ENCODE assay signal across 9 cellular contexts in genomic region chr10:100008142-100008522, GRCh38. TPM values are rescaled to one million over a fixed set of nuclear protein-coding genes. Genes with fewer than 3 reads are reported as not detected.
DNase-seq lines count a peak whose midpoint lies in the region; ATAC-seq and TF ChIP-seq lines count a peak whose summit lies in the region.
"Had no signal": no experiment of that assay in that cellular context is flagged by ENCODE, and none has a peak within 500 bp of the region (broad histone marks: within the 10 kb centered on the region; RNA-seq: fewer than 3 reads in every experiment).

No MANE protein-coding gene starts in this region.

- intact Hi-C loops in esophagus muscularis mucosa (cut with DNase I): no loop called here

- CTCF ChIA-PET in GM10248 (lab: Yijun Ruan, JAX): interaction anchor here (1.0 to 15.7 kb wide), 10 partner anchors 11 to 162 kb away, joined by 3 to 162 read pairs (median 15); no protein-coding TSS in a partner anchor

- no peak overlapping the region for H2BK120ac ChIP-seq in trophoblast cell (ENCODE audit: insufficient read depth, low read length, poor library complexity)

- peaks cover 18% of the 10 kb centered on the region for H3K79me2 ChIP-seq in trophoblast cell (ENCODE audit: control insufficient read depth, insufficient read depth, low read length, poor library complexity)

- peak overlapping the region; percentile 74 for H3K4me3 ChIP-seq in RWPE2 (ENCODE audit: severe bottlenecking)
- H3K4me3 ChIP-seq in esophagus muscularis mucosa: peak overlapping the region; percentile 62 to 91 (median 76)
- H3K4me3 ChIP-seq in trophoblast cell (ENCODE audit: low read depth, low read length): no peak overlapping the region

- H2BK12ac ChIP-seq in trophoblast cell (ENCODE audit: low read length): no peak overlapping the region

- H3K18ac ChIP-seq in trophoblast cell (ENCODE audit: low read length): no peak overlapping the region

- TF ChIP-seq CTCF in RWPE2 (IDR thresholded peaks at IDR 0.05; ENCODE audit: poor library complexity, severe bottlenecking) (no peak), esophagus muscularis mucosa (IDR thresholded peaks at IDR 0.05) (no peak), GM10248 (IDR thresholded peaks at IDR 0.05; ENCODE audit: control extremely low read depth, extremely low read depth, low read depth, missing control alignments) (no peak)

- no peak overlapping the region for H4K91ac ChIP-seq in trophoblast cell (ENCODE audit: low read depth, low read length)

- no peak overlapping the region for H3K23ac ChIP-seq in trophoblast cell (ENCODE audit: low read length)

- H3K27ac ChIP-seq in RWPE2 (ENCODE audit: poor library complexity, severe bottlenecking) (peak overlapping the region; percentile 99), esophagus muscularis mucosa (replicated peaks in 1 of 4) (peak overlapping the region; percentile 85 to 90 (median 90)), trophoblast cell (ENCODE audit: low read depth, low read length) (no peak overlapping the region)

- peaks cover 3% of the 10 kb centered on the region for H3K36me3 ChIP-seq in RWPE2 (ENCODE audit: low read depth)
- H3K36me3 ChIP-seq in esophagus muscularis mucosa: no peaks in the 10 kb centered on the region
- H3K36me3 ChIP-seq in trophoblast cell (ENCODE audit: control insufficient read depth in 1 of 2, insufficient read depth in 2 of 2, low read length in 2 of 2): no peaks in the 10 kb centered on the region

- H2BK5ac ChIP-seq in trophoblast cell (ENCODE audit: low read depth, low read length, poor library complexity): no peak overlapping the region

- H3K27me3 ChIP-seq in RWPE2 (ENCODE audit: insufficient read depth, poor library complexity, severe bottlenecking) (no peaks in the 10 kb centered on the region), esophagus muscularis mucosa (no peaks in the 10 kb centered on the region), trophoblast cell (ENCODE audit: insufficient read depth, low read length) (no peaks in the 10 kb centered on the region)

- H3K14ac ChIP-seq in trophoblast cell (ENCODE audit: low read length): no peak overlapping the region

- no peaks in the 10 kb centered on the region for H3K9me3 ChIP-seq in RWPE2 (ENCODE audit: severe bottlenecking)
- H3K9me3 ChIP-seq in esophagus muscularis mucosa: no peaks in the 10 kb centered on the region
- H3K9me3 ChIP-seq in trophoblast cell (ENCODE audit: insufficient read depth, low read depth, low read length): no peaks in the 10 kb centered on the region

- WGBS in esophagus muscularis mucosa: 15% methylated on average over 6 of the region's 6 CpGs
- WGBS in trophoblast cell (ENCODE audit: extremely low coverage, insufficient coverage, insufficient read length): no CpG with 5 or more reads among the region's 6 CpGs

- H3K9ac ChIP-seq in trophoblast cell (ENCODE audit: low read length): no peak overlapping the region

- no peak overlapping the region for H4K8ac ChIP-seq in trophoblast cell (ENCODE audit: low read depth, low read length)

- TF ChIP-seq POLR2A in esophagus muscularis mucosa (IDR thresholded peaks at IDR 0.05; ENCODE audit: low read depth): no peak

- ATAC-seq in RWPE2 (ENCODE audit: low read depth) (no peak), GM18868 (IDR thresholded peaks at IDR 0.05; ENCODE audit: unreplicated experiment) (no peak)

- no peak overlapping the region for H4K12ac ChIP-seq in trophoblast cell (ENCODE audit: low read depth, low read length)

- POLR2A ChIA-PET in GM10248 (lab: Yijun Ruan, JAX): no interaction called here

- DNase-seq in EL (peak; percentile 49), RWPE2 (ENCODE audit: low spot score) (no peak), esophagus muscularis mucosa (ENCODE audit: extremely low spot score) (no peak), trophoblast cell (peak in 1 of 2 donors; percentile 38), NCI-H1436 treated with DMSO at 0.1 percent for 48 hours (lab: John Stamatoyannopoulos, UW) (no peak), GM10248 (ENCODE audit: extremely low spot score) (no peak), germinal center (ENCODE audit: low spot score) (no peak)
- DNase-seq: nucleus accumbens had no signal

- no peak overlapping the region for H2AFZ ChIP-seq in trophoblast cell (ENCODE audit: insufficient read depth, low read length, poor library complexity)

- H3K79me1 ChIP-seq in trophoblast cell (ENCODE audit: low read length): peaks cover 22% of the 10 kb centered on the region

- H2AK5ac ChIP-seq in trophoblast cell (ENCODE audit: low read length): no peak overlapping the region

- TF ChIP-seq EP300 in esophagus muscularis mucosa (IDR thresholded peaks at IDR 0.05): no peak

- H3K4me1 ChIP-seq in RWPE2 (ENCODE audit: insufficient read depth, poor library complexity, severe bottlenecking): peaks cover 34% of the 10 kb centered on the region
- peaks cover 43 to 68% (median 62%) of the 10 kb centered on the region in 4 donors for H3K4me1 ChIP-seq in esophagus muscularis mucosa
- H3K4me1 ChIP-seq in trophoblast cell (ENCODE audit: control insufficient read depth in 1 of 2, insufficient read depth in 2 of 2, low read length in 2 of 2): peaks cover 15 to 17% of the 10 kb centered on the region in 2 experiments

- peak overlapping the region; percentile 58 for H3K4me2 ChIP-seq in trophoblast cell (ENCODE audit: low read length)

- peak overlapping the region; percentile 80 for H3K4ac ChIP-seq in trophoblast cell (ENCODE audit: low read depth, low read length)

RNA-seq across cellular contexts. Expression of gene DNMBP, which starts 1.6 kb away (rescaled TPM):
- total RNA-seq in esophagus muscularis mucosa: 10 to 100 TPM; 14.5 to 21.6 (median 17.4) TPM
- 16.5 and 17.5 TPM in 2 replicates for polyA plus RNA-seq in trophoblast cell (2013)
